Comparison of ENCODE assay signal across 21 cellular contexts in genomic region chr13:26474286-26474685, GRCh38.
DNase-seq lines count a peak whose midpoint lies in the region; ATAC-seq and TF ChIP-seq lines count a peak whose summit lies in the region.
"Had no signal": no experiment of that assay in that cellular context is flagged by ENCODE, and none has a peak within 500 bp of the region (broad histone marks: within the 10 kb centered on the region; RNA-seq: fewer than 3 reads in every experiment).

No MANE protein-coding gene starts in this region.

- no peak overlapping the region for H3K27ac ChIP-seq in WERI-Rb-1
- H3K27ac ChIP-seq: C4-2B had no signal

- DNase-seq in G401 (ENCODE audit: low spot score) = peak; percentile 33
- peak; percentile 10 for DNase-seq in WERI-Rb-1
- peak; percentile 52 for DNase-seq in islet precursor cell
- peak; percentile 67 for DNase-seq in osteocyte (ENCODE audit: extremely low spot score, unreplicated experiment)
- DNase-seq in NCI-H748 (lab: John Stamatoyannopoulos, UW; ENCODE audit: unreplicated experiment) = no peak
- DNase-seq: ACHN, AML-193, GDM1, Karpas-422, MG63, NCI-H1048, NCI-H1436 treated with DMSO at 0.1 percent for 48 hours, NCI-H2029 treated with DMSO at 0.1 percent for 48 hours, NCI-H2171, NCI-H526 treated with DMSO at 0.1 percent for 48 hours had no signal

- ATAC-seq in GM18498 (IDR thresholded peaks at IDR 0.05; ENCODE audit: unreplicated experiment) (no peak), GM18861 (IDR thresholded peaks at IDR 0.05; ENCODE audit: unreplicated experiment) (no peak)
- ATAC-seq: HCT116, Panc1 had no signal

- TF ChIP-seq CTCF in WERI-Rb-1 (IDR thresholded peaks at IDR 0.05; ENCODE audit: low read depth, low read length) = no peak
- TF ChIP-seq CTCF in osteocyte (IDR thresholded peaks at IDR 0.05) = no peak

- H3K4me3 ChIP-seq in WERI-Rb-1 (ENCODE audit: low read depth, low read length) = no peak overlapping the region
- H3K4me3 ChIP-seq: MG63 had no signal

- H3K4me1 Mint-ChIP-seq in osteocyte (ENCODE audit: unreplicated experiment) = peaks cover 19% of the 10 kb centered on the region

- peaks cover 4% of the 10 kb centered on the region for H3K27me3 Mint-ChIP-seq in osteocyte (ENCODE audit: unreplicated experiment)

- H3K36me3 Mint-ChIP-seq in osteocyte (ENCODE audit: unreplicated experiment) = no peaks in the 10 kb centered on the region

- no peaks in the 10 kb centered on the region for H3K9me3 Mint-ChIP-seq in osteocyte (ENCODE audit: unreplicated experiment)
- H3K9me3 Mint-ChIP-seq: IgD-negative memory B cell had no signal

- H3K4me3 Mint-ChIP-seq in osteocyte (ENCODE audit: unreplicated experiment) = no peak overlapping the region
- H3K4me3 Mint-ChIP-seq: IgD-negative memory B cell had no signal

- no peak overlapping the region for H3K27ac Mint-ChIP-seq in osteocyte (ENCODE audit: unreplicated experiment)
- H3K27ac Mint-ChIP-seq: IgD-negative memory B cell had no signal

- H3K9me3 ChIP-seq in WERI-Rb-1 (ENCODE audit: severe bottlenecking) = peaks cover 2% of the 10 kb centered on the region
- H3K9me3 ChIP-seq: MG63 had no signal

- in situ Hi-C loops in G401 (cut with HindIII; ENCODE audit: low sequenced_read_pairs) = no loop called here

- no peaks in the 10 kb centered on the region for H3K36me3 ChIP-seq in WERI-Rb-1
- H3K36me3 ChIP-seq: MG63 had no signal

- H3K27me3 ChIP-seq in WERI-Rb-1 (ENCODE audit: insufficient read depth, low read depth, severe bottlenecking) = no peaks in the 10 kb centered on the region
- H3K27me3 ChIP-seq: MG63 had no signal
